Comparison of ENCODE assay signal across 8 cellular contexts in the genomic region with DNA sequence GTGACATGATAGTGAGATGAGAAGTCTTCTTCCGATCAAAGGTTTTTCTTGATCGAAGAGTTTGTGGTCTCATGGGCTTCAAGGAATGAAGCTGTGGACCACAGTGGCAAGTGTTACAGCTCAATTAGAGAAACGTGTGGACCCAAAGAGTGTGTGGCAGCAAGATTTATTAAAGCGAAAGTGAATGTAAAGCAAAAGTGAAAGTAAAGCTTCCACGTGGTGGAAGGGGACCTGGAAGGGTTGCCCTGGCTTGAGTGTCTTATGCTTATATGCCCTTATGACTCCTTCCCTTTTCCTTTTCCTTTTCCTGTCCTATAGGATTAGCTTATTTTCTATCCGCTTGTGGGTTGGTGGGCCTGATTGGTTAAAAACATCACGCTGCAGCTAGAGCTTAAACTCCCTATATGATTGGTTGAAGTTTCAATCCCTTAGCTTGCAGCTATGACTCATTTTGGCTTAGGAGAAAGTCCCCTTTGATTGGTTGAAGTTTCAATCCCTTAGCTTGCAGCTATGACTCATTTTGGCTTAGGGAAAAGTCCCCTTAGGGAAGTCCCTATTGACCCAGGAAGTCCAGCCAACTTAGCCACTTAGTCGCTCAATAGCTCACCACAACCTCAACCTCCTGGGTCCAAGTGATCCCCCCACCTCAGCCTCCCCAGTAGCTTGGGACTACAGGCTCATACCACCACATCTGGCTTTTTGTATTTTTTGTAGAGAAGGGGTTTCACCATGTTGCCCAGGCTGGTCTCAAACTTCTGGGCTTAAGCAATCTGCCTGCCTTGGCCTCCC.
A peak's percentile ranks its signal among the peaks of the same experiment; 100 is the strongest.
DNase-seq lines count a peak whose midpoint lies in the region; ATAC-seq lines count a peak whose summit lies in the region.

No MANE protein-coding gene starts in this region.

- peak; percentile 15 for DNase-seq in NK-92 treated with Interleukin-12 subunit alpha and Interleukin-12 subunit beta, amount 100 ng/mL, for 24 hours (lab: John Stamatoyannopoulos, UW)
- DNase-seq in NK-92 (lab: John Stamatoyannopoulos, UW; ENCODE audit: unreplicated experiment), result no peak
- DNase-seq in fibroblast of gingiva (ENCODE audit: low read depth), result peak; percentile 2
- DNase-seq in stimulated activated CD8-positive, alpha-beta memory T cell treated with anti-CD3 and anti-CD28 coated beads, Interleukin-12 subunit alpha, Interleukin-12 subunit beta, amount 100 ng/mL, for 24 hours (ENCODE audit: extremely low read depth), result peak; percentile 8
- DNase-seq in SIG-M5 (lab: John Stamatoyannopoulos, UW), result no peak

- ATAC-seq in HG03520 (IDR thresholded peaks at IDR 0.05; ENCODE audit: unreplicated experiment) (peak; percentile 39), HG02938 (IDR thresholded peaks at IDR 0.05; ENCODE audit: unreplicated experiment) (no peak)
- peak; percentile 66 to 76 for ATAC-seq in activated CD4-positive, CD25-positive, alpha-beta regulatory T cell treated with anti-CD3 and anti-CD28 coated beads, Interleukin-2, amount 50 U/mL, for 24 hours

Comparison
In these comparisons a context has a peak if more than half of its experiments do, and no peak if none do; other contexts are left out.
1. DNase-seq: peak in NK-92 treated with Interleukin-12 subunit alpha and Interleukin-12 subunit beta, amount 100 ng/mL, for 24 hours (single experiment), fibroblast of gingiva (single experiment) and stimulated activated CD8-positive, alpha-beta memory T cell treated with anti-CD3 and anti-CD28 coated beads, Interleukin-12 subunit alpha, Interleukin-12 subunit beta, amount 100 ng/mL, for 24 hours (single experiment); none in NK-92 (single experiment) and SIG-M5 (single experiment).